In genomic region chr16:2194166-2194834, GRCh38 we compare ENCODE assay signal across 10 cellular contexts. TPM values are rescaled to one million over a fixed set of nuclear protein-coding genes. Genes with fewer than 3 reads are reported as not detected.
A peak's percentile ranks its signal among the peaks of the same experiment; 100 is the strongest.
DNase-seq lines count a peak whose midpoint lies in the region; ATAC-seq and TF ChIP-seq lines count a peak whose summit lies in the region.
"Had no signal": no experiment of that assay in that cellular context is flagged by ENCODE, and none has a peak within 500 bp of the region (broad histone marks: within the 10 kb centered on the region; RNA-seq: fewer than 3 reads in every experiment).

No MANE protein-coding gene starts in this region.

- peak overlapping the region; percentile 79 to 84 (median 82) for H3K4me3 Mint-ChIP-seq in brain
- H3K4me3 Mint-ChIP-seq in naive thymus-derived CD8-positive, alpha-beta T cell, result peak overlapping the region in 4 of 10 donors; percentile 34 to 63 (median 52)

- ATAC-seq in SK-N-SH treated with all-trans-retinoic acid at 6 μM for 48 hours, result peak; percentile 12
- ATAC-seq in naive thymus-derived CD8-positive, alpha-beta T cell, result no peak
- ATAC-seq in activated naive CD4-positive, alpha-beta T cell treated with anti-CD3 and anti-CD28 coated beads, Interleukin-2, amount 50 U/mL, for 72 hours, result no peak

- peaks cover 18% of the 10 kb centered on the region for H3K4me1 Mint-ChIP-seq in brain
- peaks cover 2 to 15% (median 7%) of the 10 kb centered on the region in 4 donors for H3K4me1 Mint-ChIP-seq in naive thymus-derived CD8-positive, alpha-beta T cell

- H3K4me2 ChIP-seq in SK-N-SH (no peak overlapping the region), osteoblast (ENCODE audit: insufficient read depth, low read length) (no peak overlapping the region)

- H3K9me2 ChIP-seq in SK-N-SH, result no peaks in the 10 kb centered on the region

- H3K27ac Mint-ChIP-seq in brain, result peak overlapping the region in 4 of 5 experiments; percentile 27 to 85 (median 49)
- no peak overlapping the region for H3K27ac Mint-ChIP-seq in naive thymus-derived CD8-positive, alpha-beta T cell
- no peak overlapping the region for H3K27ac Mint-ChIP-seq in activated naive CD4-positive, alpha-beta T cell treated with anti-CD3 and anti-CD28 coated beads, Interleukin-2, amount 50 U/mL, for 72 hours

- TF ChIP-seq CTCF in SK-N-SH (IDR thresholded peaks at IDR 0.05) (no peak), brain (conservative IDR thresholded peaks at IDR 0.05) (no peak), osteoblast (IDR thresholded peaks at IDR 0.05; ENCODE audit: extremely low read depth, low read depth, low read length) (no peak)

- POLR2A ChIA-PET in SK-N-SH (lab: Yijun Ruan, JAX), result interaction anchor here (0.8 to 3.3 kb wide), 5 partner anchors 11 to 57 kb away, joined by 3 to 18 read pairs (median 5); partner anchors contain the start of genes ECI1 and TRAF7
- POLR2A ChIA-PET in naive thymus-derived CD8-positive, alpha-beta T cell (lab: Charles Lee), result interaction anchor here (0.5 to 3.6 kb wide), 9 partner anchors 10 to 307 kb away, joined by 3 to 13 read pairs (median 6); partner anchors contain the start of genes ABCA3, ECI1, MLST8 and RNPS1

- H2AFZ ChIP-seq in SK-N-SH (ENCODE audit: low read depth) (no peak overlapping the region), osteoblast (ENCODE audit: low read length) (no peak overlapping the region)

- no peak overlapping the region for H3K4me3 ChIP-seq in SK-N-SH (ENCODE audit: low read depth in 2 of 2, low read length in 1 of 2)
- H3K4me3 ChIP-seq in osteoblast (ENCODE audit: insufficient read depth, low read length), result no peak overlapping the region

- H3K27ac ChIP-seq in SK-N-SH (ENCODE audit: low read depth in 2 of 2, low read length in 1 of 2) (no peak overlapping the region), osteoblast (ENCODE audit: low read depth, low read length) (no peak overlapping the region)

- H3K36me3 Mint-ChIP-seq in brain, result no peaks in the 10 kb centered on the region
- no peaks in the 10 kb centered on the region for H3K36me3 Mint-ChIP-seq in naive thymus-derived CD8-positive, alpha-beta T cell
- H3K36me3 Mint-ChIP-seq in activated naive CD4-positive, alpha-beta T cell treated with anti-CD3 and anti-CD28 coated beads, Interleukin-2, amount 50 U/mL, for 72 hours, result no peaks in the 10 kb centered on the region
- H3K36me3 Mint-ChIP-seq: CD14-positive monocyte had no signal

- H3K9me3 Mint-ChIP-seq in brain, result peaks cover 0 to 6% (median 0%) of the 10 kb centered on the region in 5 experiments
- no peaks in the 10 kb centered on the region for H3K9me3 Mint-ChIP-seq in naive thymus-derived CD8-positive, alpha-beta T cell
- no peaks in the 10 kb centered on the region for H3K9me3 Mint-ChIP-seq in activated naive CD4-positive, alpha-beta T cell treated with anti-CD3 and anti-CD28 coated beads, Interleukin-2, amount 50 U/mL, for 72 hours

- H3K27me3 Mint-ChIP-seq in brain, result peaks cover 5% of the 10 kb centered on the region
- peaks cover 6 to 26% (median 18%) of the 10 kb centered on the region in 5 donors for H3K27me3 Mint-ChIP-seq in naive thymus-derived CD8-positive, alpha-beta T cell

- TF ChIP-seq RAD21 in SK-N-SH (IDR thresholded peaks at IDR 0.05; ENCODE audit: low read length), result no peak

- H3F3A ChIP-seq in SK-N-SH (replicated peaks; ENCODE audit: insufficient read depth), result no peaks in the 10 kb centered on the region

- no peaks in the 10 kb centered on the region for H3K36me3 ChIP-seq in SK-N-SH (replicated peaks in 1 of 2; ENCODE audit: control insufficient read depth in 1 of 2, insufficient read depth in 2 of 2, low read length in 1 of 2)
- H3K36me3 ChIP-seq in osteoblast (ENCODE audit: insufficient read depth, low read length), result no peaks in the 10 kb centered on the region

- H3K9me3 ChIP-seq in SK-N-SH (no peaks in the 10 kb centered on the region), osteoblast (ENCODE audit: low read depth, low read length) (no peaks in the 10 kb centered on the region)

- DNase-seq in SK-N-SH (no peak), NAMALWA (ENCODE audit: low spot score) (peak; percentile 47), osteoblast (ENCODE audit: insufficient read length, low spot score, missing footprints) (peak; percentile 93)
- no peak for DNase-seq in naive thymus-derived CD8-positive, alpha-beta T cell
- DNase-seq in central memory CD4-positive, alpha-beta T cell, result no peak
- DNase-seq in activated naive CD4-positive, alpha-beta T cell treated with anti-CD3 and anti-CD28 coated beads, Interleukin-2, amount 50 U/mL, for 72 hours (ENCODE audit: low spot score in 2 of 2), result no peak
- DNase-seq: activated CD8-positive, alpha-beta memory T cell treated with anti-CD3 and anti-CD28 coated beads, Interleukin-2, amount 50 U/mL, for 48 hours had no signal

- H3K27me3 ChIP-seq in SK-N-SH (ENCODE audit: insufficient read depth), result no peaks in the 10 kb centered on the region
- H3K27me3 ChIP-seq in osteoblast (ENCODE audit: insufficient read depth, low read length), result peaks cover 50% of the 10 kb centered on the region

- CTCF ChIA-PET in SK-N-SH (lab: Yijun Ruan, JAX), result interaction anchor here (0.6 to 3.6 kb wide), 22 partner anchors 10 to 307 kb away, joined by 3 to 33 read pairs (median 4); partner anchors contain the start of genes ABCA3, BRICD5, CCNF and ECI1

- H4K20me1 ChIP-seq in SK-N-SH (ENCODE audit: insufficient read depth) (no peaks in the 10 kb centered on the region), osteoblast (ENCODE audit: insufficient read depth, low read length) (no peaks in the 10 kb centered on the region)

- WGBS in SK-N-SH (ENCODE audit: low lambda C conversion rate), result 69% methylated on average over 6 of the region's 16 CpGs

- H3K4me1 ChIP-seq in SK-N-SH (ENCODE audit: control insufficient read depth in 1 of 2, insufficient read depth in 2 of 2, low read depth in 1 of 2, low read length in 1 of 2) (peaks cover 0 to 18% of the 10 kb centered on the region in 2 experiments; a peak in 1 of 4 replicates), osteoblast (ENCODE audit: insufficient read depth, low read length) (no peaks in the 10 kb centered on the region)

- H3K9ac ChIP-seq in SK-N-SH, result no peak overlapping the region

- TF ChIP-seq EP300 in SK-N-SH (IDR thresholded peaks at IDR 0.05; ENCODE audit: borderline replicate concordance in 1 of 2, low read depth in 1 of 2, low read length in 1 of 2), result no peak

- H3K79me2 ChIP-seq in SK-N-SH (ENCODE audit: insufficient read depth) (no peaks in the 10 kb centered on the region), osteoblast (ENCODE audit: insufficient read depth, low read length) (no peaks in the 10 kb centered on the region)

TF ChIP-seq in SK-N-SH treated with all-trans-retinoic acid at 6 μM for 48 hours, 23 proteins besides CTCF, POLR2A, EP300 and RAD21 (continues in another document):
- TF ChIP-seq ZNF565 (CRISPR knock-in tag; conservative IDR thresholded peaks at IDR 0.05; ENCODE audit: low read depth), result no peak

TF ChIP-seq in SK-N-SH, 30 proteins besides CTCF, POLR2A, EP300 and RAD21:
- no peak for TF ChIP-seq GATA2 (CRISPR knock-in tag; IDR thresholded peaks at IDR 0.05)

RNA-seq across cellular contexts. Expression of gene CASKIN1, which starts 2.1 kb away (rescaled TPM):
- 1.4 and 1.7 TPM in 2 replicates for polyA plus RNA-seq in SK-N-SH (2012; rRNA removed)
- 0.22 and 0.43 TPM in 2 replicates for polyA plus RNA-seq in SK-N-SH (2012; cell fraction: cytosol; rRNA removed)
- polyA plus RNA-seq in SK-N-SH (2012; cell fraction: nucleus; rRNA removed), result 8.7 and 11.6 TPM in 2 replicates
- polyA plus RNA-seq in brain (ENCODE audit: insufficient read depth, low read depth, low replicate concordance), result 17.2 TPM
- total RNA-seq in osteoblast, result not detected in 2 replicates
- total RNA-seq in naive thymus-derived CD8-positive, alpha-beta T cell, result under 1 TPM; 0.08 to 0.13 TPM
- polyA plus RNA-seq in naive thymus-derived CD8-positive, alpha-beta T cell, result not detected
- 10 to 100 TPM in 1 of 2 donors, under 1 TPM in 1; 0.77 to 11.3 TPM for total RNA-seq in activated naive CD4-positive, alpha-beta T cell treated with anti-CD3 and anti-CD28 coated beads, Interleukin-2, amount 50 U/mL, for 72 hours
- polyA plus RNA-seq: CD14-positive monocyte had no signal

RNA-seq across cellular contexts. Expression of gene MLST8, which starts 11.0 kb away (rescaled TPM):
- polyA plus RNA-seq in SK-N-SH (2012; rRNA removed) (70.3 and 85.4 TPM in 2 replicates), brain (ENCODE audit: insufficient read depth, low read depth, low replicate concordance) (131 TPM)
- polyA plus RNA-seq in SK-N-SH (2012; cell fraction: cytosol; rRNA removed), result 37.7 and 67.4 TPM in 2 replicates
- polyA plus RNA-seq in SK-N-SH (2012; cell fraction: nucleus; rRNA removed), result 156 and 226 TPM in 2 replicates
- 30.8 and 44.2 TPM in 2 replicates for total RNA-seq in osteoblast
- total RNA-seq in naive thymus-derived CD8-positive, alpha-beta T cell, result 10 to 100 TPM; 49.3 to 53.2 TPM
- 10 to 100 TPM; 29.9 to 40.4 (median 30.1) TPM for polyA plus RNA-seq in naive thymus-derived CD8-positive, alpha-beta T cell
- 10 to 100 TPM; 49.5 to 52.2 TPM for total RNA-seq in activated naive CD4-positive, alpha-beta T cell treated with anti-CD3 and anti-CD28 coated beads, Interleukin-2, amount 50 U/mL, for 72 hours

RNA-seq across cellular contexts. Expression of gene BRICD5, which starts 16.4 kb away (rescaled TPM):
- polyA plus RNA-seq in SK-N-SH (2012; rRNA removed) (2.3 and 3.4 TPM in 2 replicates), brain (ENCODE audit: insufficient read depth, low read depth, low replicate concordance) (5.1 TPM)
- 0.37 and 0.62 TPM in 2 replicates for polyA plus RNA-seq in SK-N-SH (2012; cell fraction: cytosol; rRNA removed)
- 32.1 and 43.9 TPM in 2 replicates for polyA plus RNA-seq in SK-N-SH (2012; cell fraction: nucleus; rRNA removed)
- 1.5 and 2.5 TPM in 2 replicates for total RNA-seq in osteoblast
- 10 to 100 TPM; 26.7 to 27.0 TPM for total RNA-seq in naive thymus-derived CD8-positive, alpha-beta T cell
- polyA plus RNA-seq in naive thymus-derived CD8-positive, alpha-beta T cell, result under 1 TPM in 2 of 3 donors, not detected in 1; 0.11 to 0.23 TPM
- 10 to 100 TPM in 1 of 2 donors, 1 to 10 TPM in 1; 6.3 to 10.3 TPM for total RNA-seq in activated naive CD4-positive, alpha-beta T cell treated with anti-CD3 and anti-CD28 coated beads, Interleukin-2, amount 50 U/mL, for 72 hours
- polyA plus RNA-seq: CD14-positive monocyte had no signal

RNA-seq across cellular contexts. Expression of gene PGP, which starts 20.3 kb away (rescaled TPM):
- polyA plus RNA-seq in SK-N-SH (2012; rRNA removed) (10.3 and 10.8 TPM in 2 replicates), brain (ENCODE audit: insufficient read depth, low read depth, low replicate concordance) (16.7 TPM)
- 5.1 and 7.0 TPM in 2 replicates for polyA plus RNA-seq in SK-N-SH (2012; cell fraction: cytosol; rRNA removed)
- polyA plus RNA-seq in SK-N-SH (2012; cell fraction: nucleus; rRNA removed), result 33.0 and 37.2 TPM in 2 replicates
- total RNA-seq in osteoblast, result 14.1 and 14.4 TPM in 2 replicates
- total RNA-seq in naive thymus-derived CD8-positive, alpha-beta T cell, result 10 to 100 TPM; 22.8 to 28.1 TPM
- 10 to 100 TPM in 2 of 3 donors, 1 to 10 TPM in 1; 8.7 to 17.7 (median 11.6) TPM for polyA plus RNA-seq in naive thymus-derived CD8-positive, alpha-beta T cell
- total RNA-seq in activated naive CD4-positive, alpha-beta T cell treated with anti-CD3 and anti-CD28 coated beads, Interleukin-2, amount 50 U/mL, for 72 hours, result 10 to 100 TPM; 15.1 to 20.9 TPM

RNA-seq across cellular contexts. Expression of gene E4F1, which starts 29.1 kb away (rescaled TPM):
- polyA plus RNA-seq in SK-N-SH (2012; rRNA removed), result 33.0 and 34.0 TPM in 2 replicates
- polyA plus RNA-seq in SK-N-SH (2012; cell fraction: cytosol; rRNA removed), result 6.1 and 11.4 TPM in 2 replicates
- polyA plus RNA-seq in SK-N-SH (2012; cell fraction: nucleus; rRNA removed), result 185 and 366 TPM in 2 replicates
- 20.9 TPM for polyA plus RNA-seq in brain (ENCODE audit: insufficient read depth, low read depth, low replicate concordance)
- 30.9 and 31.5 TPM in 2 replicates for total RNA-seq in osteoblast
- 10 to 100 TPM; 39.5 to 41.2 TPM for total RNA-seq in naive thymus-derived CD8-positive, alpha-beta T cell
- polyA plus RNA-seq in naive thymus-derived CD8-positive, alpha-beta T cell, result 10 to 100 TPM in 2 of 3 donors, 1 to 10 TPM in 1; 8.7 to 19.2 (median 10.9) TPM
- total RNA-seq in activated naive CD4-positive, alpha-beta T cell treated with anti-CD3 and anti-CD28 coated beads, Interleukin-2, amount 50 U/mL, for 72 hours, result 10 to 100 TPM; 19.0 to 22.5 TPM

Comparison
In these comparisons a context has a peak if more than half of its experiments do, and no peak if none do; other contexts are left out.
1. DNase-seq: peak in NAMALWA (single experiment) and osteoblast (single experiment); none in SK-N-SH (single experiment), naive thymus-derived CD8-positive, alpha-beta T cell (0 of 10), central memory CD4-positive, alpha-beta T cell (single experiment) and activated naive CD4-positive, alpha-beta T cell treated with anti-CD3 and anti-CD28 coated beads, Interleukin-2, amount 50 U/mL, for 72 hours (0 of 2).
2. H3K27ac Mint-ChIP-seq: peak in brain (4 of 5); none in naive thymus-derived CD8-positive, alpha-beta T cell (0 of 10) and activated naive CD4-positive, alpha-beta T cell treated with anti-CD3 and anti-CD28 coated beads, Interleukin-2, amount 50 U/mL, for 72 hours (0 of 2).